Comparison of ENCODE assay signal across 29 cellular contexts in genomic region chr3:156431334-156432121, GRCh38.
"Had no signal": no experiment of that assay in that cellular context is flagged by ENCODE, and none has a peak within 500 bp of the region (broad histone marks: within the 10 kb centered on the region; RNA-seq: fewer than 3 reads in every experiment).

No MANE protein-coding gene starts in this region.

- ATAC-seq: activated T-cell treated with anti-CD3 and anti-CD28 coated beads, Interleukin-2, amount 50 U/mL, for 4 hours; activated T-helper 17 cell treated with anti-CD3 and anti-CD28 coated beads, Interleukin-2, amount 50 U/mL, for 72 hours; gastroesophageal sphincter; naive thymus-derived CD8-positive, alpha-beta T cell; psoas muscle; stimulated activated naive B cell treated with anti-CD40 and anti-IgM and Interleukin-4, amounts not matched to agents 10 μg/mL and 1 μg/mL and 100 μg/mL, for 72 hours; T-helper 17 cell had no signal

- H3K27me3 ChIP-seq: gastroesophageal sphincter, neural progenitor cell, right atrium auricular region, stomach, suprapubic skin, transverse colon, uterus had no signal

- H3K27ac ChIP-seq: neural progenitor cell, parathyroid adenoma, psoas muscle, right atrium auricular region, stomach, suprapubic skin, transverse colon, uterus had no signal

- H3K4me3 ChIP-seq: gastroesophageal sphincter, neural progenitor cell, psoas muscle, right atrium auricular region, smooth muscle cell, stomach, suprapubic skin, transverse colon, uterus had no signal

- H3K36me3 ChIP-seq: gastroesophageal sphincter, neural progenitor cell, right atrium auricular region, stomach, suprapubic skin, transverse colon, uterus had no signal

- H3K4me1 ChIP-seq: neural progenitor cell, psoas muscle, right atrium auricular region, uterus had no signal

- DNase-seq: activated CD4-positive, alpha-beta memory T cell treated with anti-CD3 and anti-CD28 coated beads, Interleukin-2, amount 10 ng/mL, durations not matched to agents 7 days and 5 days; activated CD4-positive, alpha-beta T cell treated with anti-CD3 and anti-CD28 coated beads for 1 hour; activated CD4-positive, alpha-beta T cell treated with anti-CD3 and anti-CD28 coated beads, Interleukin-2, amount 10 ng/mL, durations not matched to agents 7 days and 5 days; activated naive CD8-positive, alpha-beta T cell treated with anti-CD3 and anti-CD28 coated beads, Interleukin-2, amount 50 U/mL, for 24 hours; activated T-cell treated with anti-CD3 and anti-CD28 coated beads, Interleukin-2, amount 50 U/mL, for 4 hours; amygdala; dermis blood vessel endothelial cell; effector CD4-positive, alpha-beta T cell; erythroblast; hippocampal formation; immature natural killer cell; mesenchymal stem cell; naive thymus-derived CD8-positive, alpha-beta T cell; occipital lobe; psoas muscle; stimulated activated CD4-positive, alpha-beta T cell treated with anti-CD3 and anti-CD28 coated beads, Interleukin-1b, Interleukin-23, amount 100 ng/mL, for 48 hours; stimulated activated naive B cell treated with anti-CD40 and anti-IgM and Interleukin-4, amounts not matched to agents 10 μg/mL and 1 μg/mL and 100 μg/mL, for 72 hours; stomach; SW 1271; T-helper 17 cell; transverse colon; uterus had no signal

- H3K9me3 ChIP-seq: gastroesophageal sphincter, psoas muscle, right atrium auricular region, stomach, suprapubic skin, transverse colon, uterus had no signal
